Comparison of ENCODE assay signal across 20 cellular contexts in genomic region chr6:112197636-112198035, GRCh38. TPM values are rescaled to one million over a fixed set of nuclear protein-coding genes. Genes with fewer than 3 reads are reported as not detected.
A peak's percentile ranks its signal among the peaks of the same experiment; 100 is the strongest.
DNase-seq lines count a peak whose midpoint lies in the region; ATAC-seq, FAIRE-seq and TF ChIP-seq lines count a peak whose summit lies in the region.
"Had no signal": no experiment of that assay in that cellular context is flagged by ENCODE, and none has a peak within 500 bp of the region (broad histone marks: within the 10 kb centered on the region; RNA-seq: fewer than 3 reads in every experiment).

No MANE protein-coding gene starts in this region.

- intact Hi-C loops in Right ventricle myocardium superior (cut with DNase I) (no loop called here), Right ventricle myocardium inferior (cut with DNase I) (loop anchor here (5.0 kb wide), 1 partner anchor 55 kb away; the partner anchor contains the start of gene LAMA4), HepG2 (cut with micrococcal nuclease; ENCODE audit: unreplicated experiment) (no loop called here), right lobe of liver (cut with DNase I) (no loop called here), left ventricle myocardium superior (cut with micrococcal nuclease) (no loop called here)
- intact Hi-C loops in CD4-positive, alpha-beta memory T cell (cut with micrococcal nuclease): no loop called here

- no peak overlapping the region for H3K4me3 ChIP-seq in HepG2 (replicated peaks in 1 of 3; ENCODE audit: insufficient read depth in 1 of 3, low read depth in 2 of 3, low read length in 3 of 3)
- H3K4me3 ChIP-seq in right lobe of liver: no peak overlapping the region
- H3K4me3 ChIP-seq in CD4-positive, alpha-beta memory T cell (ENCODE audit: low read length in 2 of 2): no peak overlapping the region
- H3K4me3 ChIP-seq: A549 had no signal

- 30% methylated on average over 2 of the region's 2 CpGs for WGBS in HepG2 (ENCODE audit: low lambda C conversion rate)
- 94% methylated on average over 2 of the region's 2 CpGs for WGBS in right lobe of liver (ENCODE audit: insufficient coverage, low coverage, low lambda C conversion rate, missing lambda C conversion rate)

- no peak for FAIRE-seq in HepG2 (lab: Jason Lieb, UNC)
- FAIRE-seq: A549, GM12892, GM18507, H1 had no signal

- CTCF ChIA-PET in HepG2 (lab: Yijun Ruan, JAX; ENCODE audit: low intra/inter-chr PET ratio, low total read pairs): no interaction called here
- CTCF ChIA-PET in CD4-positive, alpha-beta memory T cell (lab: Charles Lee; ENCODE audit: partially characterized antibody): interaction anchor here (0.9 kb wide), 1 partner anchor 10 kb away, joined by 3 read pairs; no protein-coding TSS in a partner anchor

- POLR2A ChIA-PET in HepG2 (lab: Yijun Ruan, JAX): no interaction called here
- POLR2A ChIA-PET in CD4-positive, alpha-beta memory T cell (lab: Charles Lee; ENCODE audit: partially characterized antibody): no interaction called here

- in situ Hi-C loops in HepG2 (cut with HindIII; ENCODE audit: extremely low pct_ligation_motif_present, low pct_unique_long_range_greater_than_20kb): no loop called here

- H3K79me2 ChIP-seq in HepG2 (ENCODE audit: insufficient read depth, low read length): no peaks in the 10 kb centered on the region

- no peak overlapping the region for H3K4me3 Mint-ChIP-seq in CD4-positive, alpha-beta memory T cell
- H3K4me3 Mint-ChIP-seq: CD4-positive, alpha-beta T cell; H9 had no signal

- no peaks in the 10 kb centered on the region for H3K4me1 Mint-ChIP-seq in CD4-positive, alpha-beta memory T cell

- TF ChIP-seq POLR2A in HepG2 (IDR thresholded peaks at IDR 0.05; ENCODE audit: insufficient read depth in 1 of 2, low read depth in 2 of 2, low read length in 2 of 2) (no peak), right lobe of liver (IDR thresholded peaks at IDR 0.05) (no peak)

- H3K9me3 Mint-ChIP-seq in CD4-positive, alpha-beta memory T cell: peaks cover 0 to 9% (median 5%) of the 10 kb centered on the region in 8 donors

- H3K9ac ChIP-seq in HepG2 (ENCODE audit: insufficient read depth, low read depth, low read length): no peak overlapping the region

- no peaks in the 10 kb centered on the region for H3K36me3 ChIP-seq in HepG2 (replicated peaks in 1 of 2; ENCODE audit: control insufficient read depth in 1 of 2, insufficient read depth in 2 of 2, low read length in 2 of 2)
- H3K36me3 ChIP-seq in right lobe of liver: no peaks in the 10 kb centered on the region
- no peaks in the 10 kb centered on the region for H3K36me3 ChIP-seq in CD4-positive, alpha-beta memory T cell (ENCODE audit: insufficient read depth, low read length)

- peaks cover 11% of the 10 kb centered on the region; the same call in 1 of the 2 replicates for H3K4me1 ChIP-seq in HepG2 (ENCODE audit: insufficient read depth, low read length)
- no peaks in the 10 kb centered on the region for H3K4me1 ChIP-seq in right lobe of liver
- H3K4me1 ChIP-seq in CD4-positive, alpha-beta memory T cell (ENCODE audit: insufficient read depth, low read length): no peaks in the 10 kb centered on the region

- TF ChIP-seq CTCF in HepG2 (CRISPR knock-in tag; IDR thresholded peaks at IDR 0.05) (no peak), right lobe of liver (IDR thresholded peaks at IDR 0.05) (no peak)

- no peak overlapping the region for H3K27ac ChIP-seq in HepG2 (ENCODE audit: extremely low read length, insufficient read depth, low read length)
- H3K27ac ChIP-seq in right lobe of liver: no peak overlapping the region
- no peak overlapping the region for H3K27ac ChIP-seq in CD4-positive, alpha-beta memory T cell (ENCODE audit: low read depth, low read length)
- H3K27ac ChIP-seq: 22Rv1, A549, C4-2B had no signal

- peak overlapping the region in 1 of 7 donors; percentile 45 for H3K27ac Mint-ChIP-seq in CD4-positive, alpha-beta memory T cell
- H3K27ac Mint-ChIP-seq: CD4-positive, alpha-beta T cell; H9 had no signal

- no peaks in the 10 kb centered on the region for H4K20me1 ChIP-seq in HepG2 (ENCODE audit: insufficient read depth, low read length)

- H3K9me3 ChIP-seq in HepG2 (ENCODE audit: low read length): no peaks in the 10 kb centered on the region
- no peaks in the 10 kb centered on the region for H3K9me3 ChIP-seq in right lobe of liver
- H3K9me3 ChIP-seq in CD4-positive, alpha-beta memory T cell (ENCODE audit: control insufficient read depth in 1 of 2, low read length in 2 of 2): no peaks in the 10 kb centered on the region
- H3K9me3 ChIP-seq: A549 had no signal

- H2AFZ ChIP-seq in HepG2 (ENCODE audit: low read length): no peak overlapping the region

- no TSS peak for BruUV-seq in HepG2 (replicated peaks; lab: Mats Ljungman, UMichigan)

- H3K27me3 ChIP-seq in HepG2 (ENCODE audit: control insufficient read depth in 1 of 2, insufficient read depth in 2 of 2, low read length in 2 of 2): no peaks in the 10 kb centered on the region; a peak in 1 of 5 replicates
- H3K27me3 ChIP-seq in right lobe of liver: no peaks in the 10 kb centered on the region
- H3K27me3 ChIP-seq in CD4-positive, alpha-beta memory T cell (ENCODE audit: insufficient read depth, low read length): no peaks in the 10 kb centered on the region

- H3K4me2 ChIP-seq in HepG2 (ENCODE audit: low read depth, low read length): no peak overlapping the region
- H3K4me2 ChIP-seq: A549 had no signal

- no peaks in the 10 kb centered on the region for H3K36me3 Mint-ChIP-seq in CD4-positive, alpha-beta memory T cell

- no peak for TF ChIP-seq RAD21 in HepG2 (CRISPR knock-in tag; IDR thresholded peaks at IDR 0.05)

- TF ChIP-seq EP300 in HepG2 (IDR thresholded peaks at IDR 0.05; ENCODE audit: low read depth in 2 of 2, low read length in 2 of 2): no peak
- TF ChIP-seq EP300 in HepG2 (CRISPR knock-in tag; IDR thresholded peaks at IDR 0.05; ENCODE audit: borderline replicate concordance): no peak

- ATAC-seq in Right ventricle myocardium superior (ENCODE audit: poor library complexity) (peak; percentile 51), Right ventricle myocardium inferior (no peak), HepG2 (no peak), right lobe of liver (no peak), left ventricle myocardium superior (peak; percentile 46), GM21723 (IDR thresholded peaks at IDR 0.05; ENCODE audit: unreplicated experiment) (no peak)
- ATAC-seq: A549 had no signal

- no peak for DNase-seq in Right ventricle myocardium superior
- DNase-seq in Right ventricle myocardium inferior (ENCODE audit: missing footprints): no peak
- no peak for DNase-seq in HepG2 (ENCODE audit: low spot score)
- no peak for DNase-seq in right lobe of liver
- DNase-seq in left ventricle myocardium superior: no peak
- DNase-seq in CD4-positive, alpha-beta memory T cell: no peak
- DNase-seq: AML-193; CD4-positive, alpha-beta T cell; DMS153; DMS79; GDM1; H9 had no signal

- peaks cover 11 to 13% of the 10 kb centered on the region in 2 donors for H3K27me3 Mint-ChIP-seq in CD4-positive, alpha-beta memory T cell

TF ChIP-seq in HepG2, 621 proteins besides CTCF, POLR2A, EP300 and RAD21:
- no peak for TF ChIP-seq KAT7 (CRISPR knock-in tag; IDR thresholded peaks at IDR 0.05; ENCODE audit: borderline replicate concordance)
- no peak for TF ChIP-seq ZNF616 (CRISPR knock-in tag; IDR thresholded peaks at IDR 0.05; ENCODE audit: low read depth)
- TF ChIP-seq ZNF777 (CRISPR knock-in tag; IDR thresholded peaks at IDR 0.05): no peak
- TF ChIP-seq NFE2L2 (IDR thresholded peaks at IDR 0.05; ENCODE audit: low read length): 0 out of 2 replicates have a peak, but pooled peaks have one; percentile 31

RNA-seq across cellular contexts. Expression of gene LAMA4, which starts 56.7 kb away (rescaled TPM):
- 71.1 TPM for total RNA-seq in Right ventricle myocardium superior
- total RNA-seq in Right ventricle myocardium inferior: 83.0 TPM
- not detected in 2 replicates for total RNA-seq in HepG2 (2016; rRNA removed; fragmentation: Illumina TruSeq; extraction: Trizol)
- not detected in 2 replicates for total RNA-seq in HepG2 (2016; cell fraction: cytosol; rRNA removed; fragmentation: Illumina TruSeq; extraction: Trizol; ENCODE audit: low read depth)
- total RNA-seq in HepG2 (2016; cell fraction: insoluble cytoplasmic fraction; rRNA removed; fragmentation: Illumina TruSeq; extraction: Trizol): not detected in 2 replicates
- total RNA-seq in HepG2 (2016; cell fraction: membrane; rRNA removed; fragmentation: Illumina TruSeq; extraction: Trizol): not detected in 2 replicates
- not detected in 2 replicates for total RNA-seq in HepG2 (2016; cell fraction: nucleus; rRNA removed; fragmentation: Illumina TruSeq; extraction: Trizol)
- not detected in 2 replicates for polyA plus RNA-seq in HepG2 (2011; rRNA removed)
- not detected in 2 replicates for polyA plus RNA-seq in HepG2 (2011; cell fraction: cytosol; rRNA removed)
- polyA plus RNA-seq in HepG2 (2011; cell fraction: nucleus; rRNA removed): not detected in 2 replicates
- polyA plus RNA-seq in HepG2 (2012): 0.05 TPM in 1 of 2 replicates, not detected in the other
- polyA plus RNA-seq in HepG2 (2016; cell fraction: cytosol; fragmentation: Illumina TruSeq; extraction: Trizol; ENCODE audit: low read depth): not detected in 2 replicates
- not detected in 2 replicates for polyA plus RNA-seq in HepG2 (2016; cell fraction: insoluble cytoplasmic fraction; fragmentation: Illumina TruSeq; extraction: Trizol; ENCODE audit: low read depth)
- polyA plus RNA-seq in HepG2 (2016; cell fraction: membrane; fragmentation: Illumina TruSeq; extraction: Trizol; ENCODE audit: low read depth): not detected in 2 replicates
- polyA plus RNA-seq in HepG2 (2016; cell fraction: nucleus; fragmentation: Illumina TruSeq; extraction: Trizol; ENCODE audit: insufficient read depth, low read depth): not detected in 2 replicates
- polyA minus RNA-seq in HepG2 (2011; rRNA and poly(A)+ RNA removed; ENCODE audit: low replicate concordance): 0.30 TPM in 1 of 2 replicates, not detected in the other
- not detected in 2 replicates for polyA minus RNA-seq in HepG2 (2011; cell fraction: cytosol; rRNA and poly(A)+ RNA removed)
- polyA minus RNA-seq in HepG2 (2011; cell fraction: nucleus; rRNA and poly(A)+ RNA removed): not detected in 2 replicates
- total RNA-seq in right lobe of liver: 1 to 10 TPM; 2.9 to 8.3 (median 4.2) TPM
- total RNA-seq in left ventricle myocardium superior: 50.6 TPM
- not detected for total RNA-seq in CD4-positive, alpha-beta memory T cell
- not detected for polyA plus RNA-seq in CD4-positive, alpha-beta memory T cell
- total RNA-seq: CD4-positive, alpha-beta T cell; HT-29 had no signal

Comparison
In these comparisons a context has a peak if more than half of its experiments do, and no peak if none do; other contexts are left out.
1. ATAC-seq: peak in Right ventricle myocardium superior (single experiment) and left ventricle myocardium superior (single experiment); none in Right ventricle myocardium inferior (single experiment), HepG2 (single experiment), right lobe of liver (0 of 4) and GM21723 (single experiment).